In genomic region chr14:22588419-22589095, GRCh38 we compare ENCODE assay signal across 1 cellular context.
TF ChIP-seq lines count a peak whose summit lies in the region.

No MANE protein-coding gene starts in this region.

TF ChIP-seq in HepG2, 621 proteins besides CTCF, POLR2A, EP300 and RAD21 (continued from another document):
- TF ChIP-seq NFAT5 (CRISPR knock-in tag; IDR thresholded peaks at IDR 0.05) (0 out of 2 replicates have a peak, but pooled peaks have one; percentile 30), ASH2L (IDR thresholded peaks at IDR 0.05; ENCODE audit: insufficient read length, low read depth, low read length) (no peak), HOMEZ (CRISPR knock-in tag; IDR thresholded peaks at IDR 0.05; ENCODE audit: low read depth) (no peak), FOXP4 (CRISPR knock-in tag; IDR thresholded peaks at IDR 0.05) (0 out of 2 replicates have a peak, but pooled peaks have one; percentile 24), ETV6 (CRISPR knock-in tag; conservative IDR thresholded peaks at IDR 0.05) (peak; percentile 85; the same call in 1 of the 2 replicates), ATAD3A (CRISPR knock-in tag; IDR thresholded peaks at IDR 0.05) (no peak), ZNF180 (CRISPR knock-in tag; IDR thresholded peaks at IDR 0.05; ENCODE audit: borderline replicate concordance, low read depth) (0 out of 2 replicates have a peak, but pooled peaks have one; percentile 44), SMAD9 (CRISPR knock-in tag; IDR thresholded peaks at IDR 0.05) (peak; percentile 80; the same call in 1 of the 2 replicates), ZBTB42 (CRISPR knock-in tag; IDR thresholded peaks at IDR 0.05) (no peak), AKNA (CRISPR knock-in tag; IDR thresholded peaks at IDR 0.05; ENCODE audit: borderline replicate concordance) (0 out of 2 replicates have a peak, but pooled peaks have one; percentile 75)
